In genomic region chr12:89768586-89769482, GRCh38 we compare ENCODE assay signal across 1 cellular context.
TF ChIP-seq lines count a peak whose summit lies in the region.

No MANE protein-coding gene starts in this region.

TF ChIP-seq in SK-N-SH, 30 proteins besides CTCF, POLR2A, EP300 and RAD21 (continued from another document):
- TF ChIP-seq, protein P1, sequence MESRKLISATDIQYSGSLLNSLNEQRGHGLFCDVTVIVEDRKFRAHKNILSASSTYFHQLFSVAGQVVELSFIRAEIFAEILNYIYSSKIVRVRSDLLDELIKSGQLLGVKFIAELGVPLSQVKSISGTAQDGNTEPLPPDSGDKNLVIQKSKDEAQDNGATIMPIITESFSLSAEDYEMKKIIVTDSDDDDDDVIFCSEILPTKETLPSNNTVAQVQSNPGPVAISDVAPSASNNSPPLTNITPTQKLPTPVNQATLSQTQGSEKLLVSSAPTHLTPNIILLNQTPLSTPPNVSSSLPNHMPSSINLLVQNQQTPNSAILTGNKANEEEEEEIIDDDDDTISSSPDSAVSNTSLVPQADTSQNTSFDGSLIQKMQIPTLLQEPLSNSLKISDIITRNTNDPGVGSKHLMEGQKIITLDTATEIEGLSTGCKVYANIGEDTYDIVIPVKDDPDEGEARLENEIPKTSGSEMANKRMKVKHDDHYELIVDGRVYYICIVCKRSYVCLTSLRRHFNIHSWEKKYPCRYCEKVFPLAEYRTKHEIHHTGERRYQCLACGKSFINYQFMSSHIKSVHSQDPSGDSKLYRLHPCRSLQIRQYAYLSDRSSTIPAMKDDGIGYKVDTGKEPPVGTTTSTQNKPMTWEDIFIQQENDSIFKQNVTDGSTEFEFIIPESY (IDR thresholded peaks at IDR 0.05; ENCODE audit: borderline replicate concordance, low read depth): no peak
- TF ChIP-seq RFX5 (IDR thresholded peaks at IDR 0.05; ENCODE audit: low read length): no peak
- TF ChIP-seq, protein P2, sequence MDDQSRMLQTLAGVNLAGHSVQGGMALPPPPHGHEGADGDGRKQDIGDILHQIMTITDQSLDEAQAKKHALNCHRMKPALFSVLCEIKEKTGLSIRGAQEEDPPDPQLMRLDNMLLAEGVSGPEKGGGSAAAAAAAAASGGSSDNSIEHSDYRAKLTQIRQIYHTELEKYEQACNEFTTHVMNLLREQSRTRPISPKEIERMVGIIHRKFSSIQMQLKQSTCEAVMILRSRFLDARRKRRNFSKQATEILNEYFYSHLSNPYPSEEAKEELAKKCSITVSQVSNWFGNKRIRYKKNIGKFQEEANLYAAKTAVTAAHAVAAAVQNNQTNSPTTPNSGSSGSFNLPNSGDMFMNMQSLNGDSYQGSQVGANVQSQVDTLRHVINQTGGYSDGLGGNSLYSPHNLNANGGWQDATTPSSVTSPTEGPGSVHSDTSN (IDR thresholded peaks at IDR 0.05): peak; percentile 33; the same call in 1 of the 2 replicates
- TF ChIP-seq FOXJ3 (CRISPR knock-in tag; IDR thresholded peaks at IDR 0.05): no peak
- TF ChIP-seq FOSL2 (IDR thresholded peaks at IDR 0.05; ENCODE audit: borderline replicate concordance, low read depth): peak; percentile 34; the same call in 1 of the 2 replicates
- TF ChIP-seq RCOR1 (IDR thresholded peaks at IDR 0.05; ENCODE audit: low read length): no peak
- no peak for TF ChIP-seq FOXM1 (IDR thresholded peaks at IDR 0.05; ENCODE audit: low read depth)
